19 cellular contexts compared by ENCODE assay signal in the genomic region with DNA sequence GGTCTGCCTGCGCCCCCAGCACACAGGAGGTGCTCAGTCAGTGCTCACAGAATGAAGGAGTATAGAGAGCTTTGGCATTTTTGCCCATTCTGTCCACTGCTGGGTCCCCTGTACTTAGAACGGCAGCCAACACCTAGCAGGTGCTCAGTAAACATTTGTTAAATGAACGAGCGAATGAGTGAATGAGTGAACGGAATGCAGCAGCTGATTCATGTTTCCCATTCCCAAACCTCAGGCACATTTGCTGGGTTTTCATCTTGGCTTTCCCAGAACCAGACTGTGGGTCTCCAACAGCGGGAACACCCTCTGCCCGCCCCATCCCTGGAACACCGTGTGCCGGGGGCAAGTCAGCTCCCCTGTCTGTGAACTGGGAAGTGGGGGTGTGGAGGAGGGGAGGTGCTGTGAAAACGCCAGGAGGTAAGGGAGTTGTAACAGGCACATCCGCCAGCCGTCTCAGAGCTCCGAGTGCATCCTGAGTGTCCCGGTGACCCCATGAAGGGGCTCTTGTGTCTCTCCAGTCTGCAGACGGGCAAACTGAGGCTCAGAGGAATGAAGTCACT. TPM values are rescaled to one million over a fixed set of nuclear protein-coding genes. Genes with fewer than 3 reads are reported as not detected.
DNase-seq lines count a peak whose midpoint lies in the region; ATAC-seq and TF ChIP-seq lines count a peak whose summit lies in the region.
"Had no signal": no experiment of that assay in that cellular context is flagged by ENCODE, and none has a peak within 500 bp of the region (broad histone marks: within the 10 kb centered on the region; RNA-seq: fewer than 3 reads in every experiment).

No MANE protein-coding gene starts in this region.

- no peaks in the 10 kb centered on the region for H3K9me3 Mint-ChIP-seq in neural crest cell

- CTCF ChIA-PET in RWPE1 (lab: Yijun Ruan, JAX) = no interaction called here

- peaks cover 13% of the 10 kb centered on the region for H3K36me3 Mint-ChIP-seq in neural crest cell (ENCODE audit: low read depth)

- H3K36me3 ChIP-seq in brain microvascular endothelial cell (replicated peaks) = peaks cover 19% of the 10 kb centered on the region

- H3K27me3 Mint-ChIP-seq in neural crest cell (ENCODE audit: low read depth) = no peaks in the 10 kb centered on the region

- H3K27ac ChIP-seq in RWPE1 (0 out of 2 replicates have a peak overlapping the region, but pooled peaks have one; percentile 9), cingulate gyrus (ENCODE audit: low read depth, low read length) (peak overlapping the region; percentile 58), brain microvascular endothelial cell (no peak overlapping the region)

- H3K27ac Mint-ChIP-seq in neural crest cell (ENCODE audit: unreplicated experiment) = peak overlapping the region; percentile 13

- H3K27me3 ChIP-seq in brain microvascular endothelial cell (replicated peaks) = no peaks in the 10 kb centered on the region

- H3K4me3 ChIP-seq in brain microvascular endothelial cell (ENCODE audit: low read depth, low read length) = no peak overlapping the region
- H3K4me3 ChIP-seq: HAP-1 had no signal

- H3K4me3 Mint-ChIP-seq in neural crest cell = no peak overlapping the region

- POLR2A ChIA-PET in RWPE1 (lab: Yijun Ruan, JAX; ENCODE audit: low non-redundant PET) = no interaction called here

- no peak for ATAC-seq in omental fat pad (ENCODE audit: low FRiP score)

- TF ChIP-seq CTCF in RWPE1 (conservative IDR thresholded peaks at IDR 0.05; ENCODE audit: low read depth) = no peak
- no peak for TF ChIP-seq CTCF in neural crest cell (conservative IDR thresholded peaks at IDR 0.05)
- no peak for TF ChIP-seq CTCF in omental fat pad (IDR thresholded peaks at IDR 0.05)
- no peak for TF ChIP-seq CTCF in brain microvascular endothelial cell (IDR thresholded peaks at IDR 0.05; ENCODE audit: low read depth, low read length, missing control alignments)

- no peaks in the 10 kb centered on the region for H3K4me1 Mint-ChIP-seq in neural crest cell

- in situ Hi-C loops in brain microvascular endothelial cell (cut with HindIII; ENCODE audit: low pct_ligation_motif_present, low sequenced_read_pairs) = no loop called here

- no peak for DNase-seq in RWPE1 (ENCODE audit: low spot score)
- DNase-seq in neural crest cell (ENCODE audit: low read depth, low spot score) = no peak
- no peak for DNase-seq in Kasumi-1 (lab: John Stamatoyannopoulos, UW)
- DNase-seq in omental fat pad (ENCODE audit: low spot score) = no peak
- DNase-seq in brain microvascular endothelial cell = no peak
- DNase-seq in H4 (ENCODE audit: low spot score) = no peak
- DNase-seq: ACHN, AML-193, COR-L47, DMS 273 treated with DMSO at 0.1 percent for 48 hours, DND-41, NCI-H1092 treated with DMSO at 0.1 percent for 48 hours, NCI-H146, NCI-H2029 treated with DMSO at 0.1 percent for 48 hours, NCI-H510A treated with DMSO at 0.1 percent for 48 hours, NCI-H774, Right ventricle myocardium superior had no signal

RNA-seq across cellular contexts. Expression of gene SCARB1, which starts 47.3 kb away (rescaled TPM):
- total RNA-seq in neural crest cell = 50.9 and 54.8 TPM in 2 replicates
- total RNA-seq in omental fat pad = 10 to 100 TPM; 24.2 to 79.4 (median 59.4) TPM
- 19.5 and 26.8 TPM in 2 replicates for total RNA-seq in H4 (2014; rRNA removed; shearing (Covaris generic))
